In genomic region chr18:24019641-24020331, GRCh38 we compare ENCODE assay signal across 10 cellular contexts. TPM values are rescaled to one million over a fixed set of nuclear protein-coding genes. Genes with fewer than 3 reads are reported as not detected.
DNase-seq lines count a peak whose midpoint lies in the region; ATAC-seq lines count a peak whose summit lies in the region.
"Had no signal": no experiment of that assay in that cellular context is flagged by ENCODE, and none has a peak within 500 bp of the region (broad histone marks: within the 10 kb centered on the region; RNA-seq: fewer than 3 reads in every experiment).

No MANE protein-coding gene starts in this region.

- peaks cover 0 to 17% of the 10 kb centered on the region in 2 experiments for H3K36me3 ChIP-seq in mesenchymal stem cell (ENCODE audit: control insufficient read depth in 1 of 2, insufficient read depth in 2 of 2, low read depth in 1 of 2, low read length in 2 of 2)

- no peaks in the 10 kb centered on the region for H3K27me3 ChIP-seq in mesenchymal stem cell (ENCODE audit: control insufficient read depth in 1 of 2, insufficient read depth in 1 of 2, low read length in 2 of 2)

- no peak overlapping the region for H3K14ac ChIP-seq in mesenchymal stem cell (ENCODE audit: low read length in 2 of 2)

- peaks cover 34% of the 10 kb centered on the region for H3K79me1 ChIP-seq in mesenchymal stem cell (replicated peaks; ENCODE audit: low read length, poor library complexity, severe bottlenecking)

- H2BK12ac ChIP-seq in mesenchymal stem cell (ENCODE audit: low read length in 2 of 2), result no peak overlapping the region

- H3K4ac ChIP-seq in mesenchymal stem cell (ENCODE audit: low read depth in 1 of 2, low read length in 2 of 2), result no peak overlapping the region

- no peak overlapping the region for H2BK5ac ChIP-seq in mesenchymal stem cell (ENCODE audit: low read depth, low read length, poor library complexity, severe bottlenecking)

- DNase-seq in SIG-M5 treated with dmso at 0.1 percent for 504 hours (lab: John Stamatoyannopoulos, UW; ENCODE audit: unreplicated experiment) (peak; percentile 53), SIG-M5 (lab: John Stamatoyannopoulos, UW) (no peak), NCI-H2227 treated with DMSO at 0.1 percent for 48 hours (lab: John Stamatoyannopoulos, UW) (no peak), mesenchymal stem cell (no peak), mucosa of gallbladder (ENCODE audit: low spot score) (no peak)
- peak; percentile 84 for DNase-seq in natural killer cell treated with Interleukin-12 subunit alpha and Interleukin-12 subunit beta and Interleukin-15 and Interleukin-18, amount 100 ng/mL, for 72 hours (ENCODE audit: low spot score)

- H3K9ac ChIP-seq in mesenchymal stem cell (ENCODE audit: low read length), result no peak overlapping the region

- H3K4me1 Mint-ChIP-seq in natural killer cell treated with Interleukin-12 subunit alpha and Interleukin-12 subunit beta and Interleukin-15 and Interleukin-18, amount 100 ng/mL, for 72 hours (ENCODE audit: low read depth in 2 of 2), result peaks cover 87 to 90% of the 10 kb centered on the region in 2 donors

- ATAC-seq in HG03108 (IDR thresholded peaks at IDR 0.05; ENCODE audit: unreplicated experiment), result peak; percentile 78
- peak; percentile 84 to 85 for ATAC-seq in activated CD4-positive, CD25-positive, alpha-beta regulatory T cell treated with anti-CD3 and anti-CD28 coated beads, Interleukin-2, amount 50 U/mL, for 24 hours
- ATAC-seq in natural killer cell treated with Interleukin-12 subunit alpha and Interleukin-12 subunit beta and Interleukin-15 and Interleukin-18, amount 100 ng/mL, for 72 hours, result peak; percentile 81 to 83
- ATAC-seq: A549 had no signal

- no peaks in the 10 kb centered on the region for H3K9me3 Mint-ChIP-seq in natural killer cell treated with Interleukin-12 subunit alpha and Interleukin-12 subunit beta and Interleukin-15 and Interleukin-18, amount 100 ng/mL, for 72 hours

- H3K4me1 ChIP-seq in mesenchymal stem cell (ENCODE audit: control insufficient read depth, insufficient read depth, low read depth, low read length), result peaks cover 10% of the 10 kb centered on the region

- H3K18ac ChIP-seq in mesenchymal stem cell (ENCODE audit: low read depth in 1 of 2, low read length in 2 of 2), result no peak overlapping the region

- no peak overlapping the region for H2AFZ ChIP-seq in mesenchymal stem cell (ENCODE audit: low read depth, low read length)

- H3K23ac ChIP-seq in mesenchymal stem cell (ENCODE audit: low read length in 2 of 2), result no peak overlapping the region

- no peak overlapping the region for H2BK15ac ChIP-seq in mesenchymal stem cell (ENCODE audit: low read depth, poor library complexity, severe bottlenecking)

- H2AK5ac ChIP-seq in mesenchymal stem cell (ENCODE audit: low read length, severe bottlenecking), result no peak overlapping the region

- H3K4me3 Mint-ChIP-seq in natural killer cell treated with Interleukin-12 subunit alpha and Interleukin-12 subunit beta and Interleukin-15 and Interleukin-18, amount 100 ng/mL, for 72 hours, result peak overlapping the region; percentile 82

- no peak overlapping the region for H2BK120ac ChIP-seq in mesenchymal stem cell (ENCODE audit: low read depth, low read length)

- no peak overlapping the region for H3K27ac ChIP-seq in mesenchymal stem cell (ENCODE audit: low read length, poor library complexity, severe bottlenecking)
- H3K27ac ChIP-seq: A549, VCaP had no signal

- peaks cover 28% of the 10 kb centered on the region for H3K36me3 Mint-ChIP-seq in natural killer cell treated with Interleukin-12 subunit alpha and Interleukin-12 subunit beta and Interleukin-15 and Interleukin-18, amount 100 ng/mL, for 72 hours

- H3K9me3 ChIP-seq in mesenchymal stem cell (ENCODE audit: control insufficient read depth, low read length), result no peaks in the 10 kb centered on the region
- H3K9me3 ChIP-seq: A549 had no signal

- H3K4me3 ChIP-seq in mesenchymal stem cell (ENCODE audit: insufficient read depth in 1 of 2, low read depth in 1 of 2, low read length in 2 of 2), result no peak overlapping the region
- H3K4me3 ChIP-seq: A549 had no signal

- H4K8ac ChIP-seq in mesenchymal stem cell (ENCODE audit: low read length), result no peak overlapping the region

- WGBS in mesenchymal stem cell, result 78% methylated on average over 4 of the region's 5 CpGs

- no peak overlapping the region for H3K4me2 ChIP-seq in mesenchymal stem cell (ENCODE audit: low read length, poor library complexity, severe bottlenecking)
- H3K4me2 ChIP-seq: A549 had no signal

- peak overlapping the region; percentile 88 to 97 for H3K27ac Mint-ChIP-seq in natural killer cell treated with Interleukin-12 subunit alpha and Interleukin-12 subunit beta and Interleukin-15 and Interleukin-18, amount 100 ng/mL, for 72 hours

- no peak overlapping the region for H4K91ac ChIP-seq in mesenchymal stem cell (ENCODE audit: low read length)

- no peaks in the 10 kb centered on the region for H3K27me3 Mint-ChIP-seq in natural killer cell treated with Interleukin-12 subunit alpha and Interleukin-12 subunit beta and Interleukin-15 and Interleukin-18, amount 100 ng/mL, for 72 hours

RNA-seq across cellular contexts. Expression of gene TTC39C, which starts 5.2 kb away (rescaled TPM):
- 10 to 100 TPM; 54.8 to 69.7 TPM for total RNA-seq in natural killer cell treated with Interleukin-12 subunit alpha and Interleukin-12 subunit beta and Interleukin-15 and Interleukin-18, amount 100 ng/mL, for 72 hours
- 2.9 TPM for polyA plus RNA-seq in mesenchymal stem cell (2013, experiment 1 of 2)
- polyA plus RNA-seq in mesenchymal stem cell (2013, experiment 2 of 2), result 3.6 TPM
- 55.4 TPM for total RNA-seq in mucosa of gallbladder

Comparison
In these comparisons a context has a peak if more than half of its experiments do, and no peak if none do; other contexts are left out.
1. DNase-seq: peak in SIG-M5 treated with dmso at 0.1 percent for 504 hours (single experiment) and natural killer cell treated with Interleukin-12 subunit alpha and Interleukin-12 subunit beta and Interleukin-15 and Interleukin-18, amount 100 ng/mL, for 72 hours (single experiment); none in SIG-M5 (single experiment), NCI-H2227 treated with DMSO at 0.1 percent for 48 hours (single experiment), mesenchymal stem cell (single experiment) and mucosa of gallbladder (single experiment).
2. Peak in every context shown above with its lines, with median percentiles within 50 percentile points of each other: ATAC-seq.